Comparison of ENCODE assay signal across 8 cellular contexts in the genomic region with DNA sequence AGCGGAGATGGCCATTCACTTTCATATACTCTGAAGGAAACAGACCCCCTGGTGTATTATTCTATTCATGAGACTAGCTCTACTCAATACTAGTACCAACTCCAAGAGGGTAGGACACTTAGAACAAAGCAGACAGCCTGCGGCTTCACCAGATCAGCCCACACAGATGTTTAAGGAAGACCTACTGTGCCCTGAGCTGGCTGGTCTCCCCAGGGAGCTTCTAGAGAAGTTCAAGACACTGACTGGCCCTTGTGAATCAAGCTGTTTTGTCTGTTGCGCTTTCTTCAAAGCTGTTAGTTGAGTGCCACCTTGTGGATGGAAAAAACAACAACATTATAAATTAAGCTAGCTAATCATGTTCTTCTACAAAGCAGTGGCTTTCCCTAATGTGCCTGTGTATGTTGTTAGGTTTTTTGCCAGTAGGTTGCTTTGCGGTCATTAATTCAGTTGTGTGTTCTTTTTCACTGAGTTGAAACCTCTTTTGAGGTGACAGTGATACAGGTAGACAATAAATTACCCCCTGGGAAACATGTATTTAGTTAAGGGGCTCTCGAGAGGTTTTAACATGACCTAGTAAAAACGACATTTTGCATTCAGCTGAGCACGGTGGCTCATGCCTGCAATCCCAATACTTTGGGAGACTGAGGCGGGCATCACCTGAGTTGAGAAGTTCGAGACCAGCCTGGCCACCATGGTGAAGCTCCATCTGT.
DNase-seq lines count a peak whose midpoint lies in the region; ATAC-seq and TF ChIP-seq lines count a peak whose summit lies in the region.

No MANE protein-coding gene starts in this region.

- no peaks in the 10 kb centered on the region for H3K9me3 ChIP-seq in left ventricle myocardium inferior (replicated peaks)

- no peaks in the 10 kb centered on the region for H3K27me3 ChIP-seq in left ventricle myocardium inferior (ENCODE audit: low read depth)

- H3K36me3 Mint-ChIP-seq in activated naive CD4-positive, alpha-beta T cell treated with anti-CD3 and anti-CD28 coated beads, Interleukin-2, amount 10 ng/mL, durations not matched to agents 7 days and 5 days: no peaks in the 10 kb centered on the region
- no peaks in the 10 kb centered on the region for H3K36me3 Mint-ChIP-seq in activated T-helper 17 cell treated with anti-CD3 and anti-CD28 coated beads, Interleukin-2, amount 50 U/mL, for 72 hours (ENCODE audit: low read depth)

- no peak overlapping the region for H3K4me3 ChIP-seq in left ventricle myocardium inferior

- no peaks in the 10 kb centered on the region for H3K36me3 ChIP-seq in left ventricle myocardium inferior

- H3K9me3 Mint-ChIP-seq in activated naive CD4-positive, alpha-beta T cell treated with anti-CD3 and anti-CD28 coated beads, Interleukin-2, amount 10 ng/mL, durations not matched to agents 7 days and 5 days: no peaks in the 10 kb centered on the region
- no peaks in the 10 kb centered on the region for H3K9me3 Mint-ChIP-seq in activated T-helper 17 cell treated with anti-CD3 and anti-CD28 coated beads, Interleukin-2, amount 50 U/mL, for 72 hours

- no peak overlapping the region for H3K4me3 Mint-ChIP-seq in activated naive CD4-positive, alpha-beta T cell treated with anti-CD3 and anti-CD28 coated beads, Interleukin-2, amount 10 ng/mL, durations not matched to agents 7 days and 5 days
- H3K4me3 Mint-ChIP-seq in activated T-helper 17 cell treated with anti-CD3 and anti-CD28 coated beads, Interleukin-2, amount 50 U/mL, for 72 hours: no peak overlapping the region

- TF ChIP-seq CTCF in left ventricle myocardium inferior (IDR thresholded peaks at IDR 0.05; ENCODE audit: borderline replicate concordance): peak; percentile 75

- ATAC-seq in HG03378 (IDR thresholded peaks at IDR 0.05; ENCODE audit: unreplicated experiment) (peak; percentile 74), sciatic nerve (peak; percentile 89)
- peak; percentile 21 for ATAC-seq in activated T-helper 17 cell treated with anti-CD3 and anti-CD28 coated beads, Interleukin-2, amount 50 U/mL, for 72 hours (replicated peaks)

- peaks cover 35% of the 10 kb centered on the region for H3K27me3 Mint-ChIP-seq in activated naive CD4-positive, alpha-beta T cell treated with anti-CD3 and anti-CD28 coated beads, Interleukin-2, amount 10 ng/mL, durations not matched to agents 7 days and 5 days
- H3K27me3 Mint-ChIP-seq in activated T-helper 17 cell treated with anti-CD3 and anti-CD28 coated beads, Interleukin-2, amount 50 U/mL, for 72 hours: peaks cover 3% of the 10 kb centered on the region

- CTCF ChIA-PET in activated naive CD4-positive, alpha-beta T cell treated with anti-CD3 and anti-CD28 coated beads, Interleukin-2, amount 10 ng/mL, durations not matched to agents 7 days and 5 days (lab: Charles Lee): interaction anchor here (0.6 to 5.2 kb wide), 22 partner anchors 9 to 1037 kb away, joined by 3 to 93 read pairs (median 4); no protein-coding TSS in a partner anchor

- no peaks in the 10 kb centered on the region for H3K4me1 Mint-ChIP-seq in activated naive CD4-positive, alpha-beta T cell treated with anti-CD3 and anti-CD28 coated beads, Interleukin-2, amount 10 ng/mL, durations not matched to agents 7 days and 5 days
- no peaks in the 10 kb centered on the region for H3K4me1 Mint-ChIP-seq in activated T-helper 17 cell treated with anti-CD3 and anti-CD28 coated beads, Interleukin-2, amount 50 U/mL, for 72 hours

- intact Hi-C loops in left ventricle myocardium inferior (cut with micrococcal nuclease) (loop anchor here (2.0 kb wide), 1 partner anchor 187 kb away; no protein-coding TSS in a partner anchor), sciatic nerve (cut with DNase I) (loop anchor here (5.0 kb wide), 1 partner anchor 185 kb away; no protein-coding TSS in a partner anchor)

- H3K4me1 ChIP-seq in left ventricle myocardium inferior: peaks cover 8% of the 10 kb centered on the region

- H3K27ac Mint-ChIP-seq in activated naive CD4-positive, alpha-beta T cell treated with anti-CD3 and anti-CD28 coated beads, Interleukin-2, amount 10 ng/mL, durations not matched to agents 7 days and 5 days: no peak overlapping the region
- H3K27ac Mint-ChIP-seq in activated T-helper 17 cell treated with anti-CD3 and anti-CD28 coated beads, Interleukin-2, amount 50 U/mL, for 72 hours: no peak overlapping the region

- peak; percentile 24 for DNase-seq in activated naive CD4-positive, alpha-beta T cell treated with anti-CD3 and anti-CD28 coated beads, Interleukin-2, amount 10 ng/mL, durations not matched to agents 7 days and 5 days
- no peak for DNase-seq in activated naive CD4-positive, alpha-beta T cell treated with anti-CD3 and anti-CD28 coated beads, Interleukin-2, amount 50 U/mL, for 16 hours
- DNase-seq in NCI-H510A (lab: John Stamatoyannopoulos, UW) (peak; percentile 84), left ventricle myocardium inferior (no peak), sciatic nerve (ENCODE audit: low spot score) (no peak)
- DNase-seq in stimulated activated CD4-positive, alpha-beta T cell treated with anti-CD3 and anti-CD28 coated beads, Interleukin-2, amount 100 ng/mL, for 48 hours: no peak

- no peak overlapping the region for H3K27ac ChIP-seq in left ventricle myocardium inferior (replicated peaks)

Comparison
In these comparisons a context has a peak if more than half of its experiments do, and no peak if none do; other contexts are left out.
1. DNase-seq: peak in activated naive CD4-positive, alpha-beta T cell treated with anti-CD3 and anti-CD28 coated beads, Interleukin-2, amount 10 ng/mL, durations not matched to agents 7 days and 5 days (single experiment) and NCI-H510A (single experiment); none in activated naive CD4-positive, alpha-beta T cell treated with anti-CD3 and anti-CD28 coated beads, Interleukin-2, amount 50 U/mL, for 16 hours (single experiment), left ventricle myocardium inferior (single experiment), sciatic nerve (single experiment) and stimulated activated CD4-positive, alpha-beta T cell treated with anti-CD3 and anti-CD28 coated beads, Interleukin-2, amount 100 ng/mL, for 48 hours (0 of 2).
2. ATAC-seq: peak in every context shown above with its lines; median percentile 89 in sciatic nerve; 74 in HG03378; 21 in activated T-helper 17 cell treated with anti-CD3 and anti-CD28 coated beads, Interleukin-2, amount 50 U/mL, for 72 hours.